ENCODE assay signal across 8 cellular contexts in genomic region chr11:122984186-122985011, GRCh38. TPM values are rescaled to one million over a fixed set of nuclear protein-coding genes. Genes with fewer than 3 reads are reported as not detected.
DNase-seq lines count a peak whose midpoint lies in the region; ATAC-seq and TF ChIP-seq lines count a peak whose summit lies in the region.

No MANE protein-coding gene starts in this region.

- peak; percentile 70 for DNase-seq in 8988T
- DNase-seq in GM13977 (ENCODE audit: low spot score): peak; percentile 39
- DNase-seq in activated T-cell treated with anti-CD3 and anti-CD28 coated beads, Interleukin-2, amount 50 U/mL, for 48 hours: peak; percentile 38 to 40
- no peak for DNase-seq in smooth muscle cell (lab: John Stamatoyannopoulos, UW; ENCODE audit: unreplicated experiment)
- no peak for DNase-seq in stimulated activated CD4-positive, alpha-beta T cell treated with anti-CD3 and anti-CD28 coated beads, Interleukin-4, amount 100 ng/mL, for 1 hour
- no peak for DNase-seq in NCI-H1048 (lab: John Stamatoyannopoulos, UW)

- H3K9me3 ChIP-seq in smooth muscle cell (replicated peaks; ENCODE audit: low read depth): no peaks in the 10 kb centered on the region

- H3K4me2 ChIP-seq in smooth muscle cell: peak overlapping the region; percentile 99

- H3K4me1 ChIP-seq in smooth muscle cell (ENCODE audit: low read depth): no peaks in the 10 kb centered on the region

- H3K79me2 ChIP-seq in smooth muscle cell (ENCODE audit: low read depth): no peaks in the 10 kb centered on the region

- no peaks in the 10 kb centered on the region for H3F3A ChIP-seq in smooth muscle cell (ENCODE audit: low read depth)

- TF ChIP-seq CTCF in GM13977 (IDR thresholded peaks at IDR 0.05; ENCODE audit: extremely low read depth, insufficient read depth, missing control alignments) (no peak), smooth muscle cell (IDR thresholded peaks at IDR 0.05; ENCODE audit: borderline replicate concordance, insufficient read depth, poor library complexity, severe bottlenecking) (no peak)

- no peak overlapping the region for H3K9ac ChIP-seq in smooth muscle cell (ENCODE audit: low read depth)

- H3K27ac ChIP-seq in smooth muscle cell (ENCODE audit: low read depth): no peak overlapping the region

- no peaks in the 10 kb centered on the region for H3K36me3 ChIP-seq in smooth muscle cell (ENCODE audit: low read depth)

- peak overlapping the region; percentile 98 for H2AFZ ChIP-seq in smooth muscle cell (ENCODE audit: low read depth)

- WGBS in smooth muscle cell (ENCODE audit: low lambda C conversion rate): 2% methylated on average over 55 of the region's 59 CpGs

- H3K27me3 ChIP-seq in smooth muscle cell (ENCODE audit: low read depth): peaks cover 94% of the 10 kb centered on the region

- H4K20me1 ChIP-seq in smooth muscle cell (ENCODE audit: low read depth): no peaks in the 10 kb centered on the region

- H3K4me3 ChIP-seq in iPS-11a (ENCODE audit: low read depth, low read length) (peak overlapping the region; percentile 56), smooth muscle cell (peak overlapping the region; percentile 86)

- no peak for ATAC-seq in HG03457 (IDR thresholded peaks at IDR 0.05; ENCODE audit: unreplicated experiment)

- in situ Hi-C loops in GM13977 (cut with MboI; ENCODE audit: low pct_unique_long_range_greater_than_20kb, low sequenced_read_pairs, unreplicated experiment): no loop called here

RNA-seq across cellular contexts. Expression of gene BSX, which starts 2.8 kb away (rescaled TPM):
- total RNA-seq in smooth muscle cell: not detected in 2 replicates
- not detected in 2 replicates for polyA plus RNA-seq in smooth muscle cell

Comparison
In these comparisons a context has a peak if more than half of its experiments do, and no peak if none do; other contexts are left out.
1. DNase-seq: peak in 8988T (single experiment), GM13977 (single experiment) and activated T-cell treated with anti-CD3 and anti-CD28 coated beads, Interleukin-2, amount 50 U/mL, for 48 hours (2 of 2); none in smooth muscle cell (single experiment), stimulated activated CD4-positive, alpha-beta T cell treated with anti-CD3 and anti-CD28 coated beads, Interleukin-4, amount 100 ng/mL, for 1 hour (single experiment) and NCI-H1048 (single experiment).